21 cellular contexts compared by ENCODE assay signal in the genomic region with DNA sequence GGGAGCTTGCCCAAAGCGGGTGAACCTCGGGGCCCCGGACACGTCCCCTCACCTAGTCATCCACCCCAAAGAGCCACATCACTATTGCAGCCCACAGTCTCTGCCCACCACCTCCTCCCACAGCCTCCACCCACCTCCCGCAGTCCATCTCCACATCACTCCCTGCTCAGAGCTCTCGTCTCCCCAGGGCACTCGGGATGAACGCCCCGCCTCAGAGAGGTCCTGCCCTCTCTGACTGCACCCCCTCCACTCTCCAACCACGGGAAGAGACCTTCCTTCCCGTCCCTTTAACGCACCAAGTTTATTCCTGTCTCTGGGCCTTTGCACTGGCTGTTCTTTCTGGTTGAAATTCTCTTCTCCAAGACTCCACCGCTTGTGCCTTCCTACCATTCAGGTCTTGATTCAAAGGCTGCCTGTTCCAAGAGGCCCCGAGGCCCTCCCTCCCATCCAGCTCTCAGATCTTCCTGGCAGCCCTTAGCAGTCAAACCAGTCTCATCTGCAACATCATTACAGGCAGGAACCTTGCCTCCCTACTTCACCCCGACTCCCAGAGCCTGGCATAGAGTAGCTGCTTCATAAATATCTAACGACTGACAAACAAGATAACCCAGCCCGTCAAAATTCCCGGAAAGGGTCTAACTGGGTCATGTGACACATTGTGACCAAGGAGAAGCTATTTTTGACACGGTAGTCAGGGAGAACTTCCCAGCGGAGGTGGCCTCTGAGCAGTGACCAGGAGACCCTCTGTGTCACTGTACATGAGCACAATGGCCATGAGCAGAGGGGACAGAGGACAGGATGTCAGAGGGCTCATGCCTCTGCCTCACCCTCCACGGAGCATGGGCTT. TPM values are rescaled to one million over a fixed set of nuclear protein-coding genes. Genes with fewer than 3 reads are reported as not detected.
DNase-seq lines count a peak whose midpoint lies in the region; ATAC-seq, FAIRE-seq and TF ChIP-seq lines count a peak whose summit lies in the region.
"Had no signal": no experiment of that assay in that cellular context is flagged by ENCODE, and none has a peak within 500 bp of the region (broad histone marks: within the 10 kb centered on the region; RNA-seq: fewer than 3 reads in every experiment).

No MANE protein-coding gene starts in this region.

- FAIRE-seq in K562 (lab: Jason Lieb, UNC) (no peak), urothelium cell line (lab: Jason Lieb, UNC) (peak; percentile 20)
- FAIRE-seq: GM12892 had no signal

- DNase-seq in heart right ventricle = no peak
- no peak for DNase-seq in Right ventricle myocardium inferior (ENCODE audit: missing footprints)
- peak in 1 of 4 experiments; percentile 37 for DNase-seq in K562 (ENCODE audit: extremely low read depth in 1 of 4, low spot score in 3 of 4)
- DNase-seq in right cardiac atrium = no peak
- DNase-seq in urothelium cell line (ENCODE audit: low spot score) = no peak
- no peak for DNase-seq in iPS-NIHi7 (ENCODE audit: extremely low spot score)
- DNase-seq: 8988T, GF-D8, KG1, NCI-H1048, NCI-H1436 treated with DMSO at 0.1 percent for 48 hours, NCI-H2081, NCI-H748 treated with DMSO at 0.1 percent for 48 hours, PC-3 had no signal

- H3K4me1 ChIP-seq in heart right ventricle (peaks cover 0 to 61% (median 17%) of the 10 kb centered on the region in 9 donors), K562 (replicated peaks in 1 of 2; ENCODE audit: control insufficient read depth in 2 of 2, insufficient read depth in 2 of 2, low read length in 2 of 2) (peaks cover 7 to 31% of the 10 kb centered on the region in 2 experiments; a peak in 3 of 5 replicates), right cardiac atrium (ENCODE audit: control insufficient read depth, insufficient read depth, low read length) (peaks cover 3% of the 10 kb centered on the region)

- H3K9me3 ChIP-seq in heart right ventricle (no peaks in the 10 kb centered on the region), K562 (replicated peaks; ENCODE audit: control insufficient read depth, insufficient read depth, low read depth, low read length) (no peaks in the 10 kb centered on the region), right cardiac atrium (ENCODE audit: control insufficient read depth, low read length) (no peaks in the 10 kb centered on the region)

- peak overlapping the region in 8 of 10 donors; percentile 12 to 96 (median 88) for H3K27ac ChIP-seq in heart right ventricle
- no peak overlapping the region for H3K27ac ChIP-seq in K562 (ENCODE audit: extremely low read depth, low read depth, low read length)
- H3K27ac ChIP-seq in right cardiac atrium (ENCODE audit: low read length) = peak overlapping the region; percentile 55
- H3K27ac ChIP-seq: C4-2B, RWPE1 had no signal

- peak in 2 of 8 donors; percentile 3 to 4 for ATAC-seq in heart right ventricle
- ATAC-seq in Right ventricle myocardium inferior = no peak
- ATAC-seq in K562 = no peak; the same call in none of the 3 replicates
- no peak for ATAC-seq in right cardiac atrium
- ATAC-seq in GM18861 (IDR thresholded peaks at IDR 0.05; ENCODE audit: unreplicated experiment) = no peak
- no peak for ATAC-seq in GM21737 (IDR thresholded peaks at IDR 0.05; ENCODE audit: unreplicated experiment)
- ATAC-seq: GM23338, PC-3 had no signal

- H3K4me3 ChIP-seq in heart right ventricle = peak overlapping the region in 1 of 10 donors; percentile 19
- H3K4me3 ChIP-seq in K562 = no peak overlapping the region
- no peak overlapping the region for H3K4me3 ChIP-seq in right cardiac atrium (ENCODE audit: low read length)
- H3K4me3 ChIP-seq: GM23338 had no signal

- peak overlapping the region; percentile 18; the same call in 1 of the 2 replicates for H3K4me2 ChIP-seq in K562 (ENCODE audit: insufficient read depth, low read length)
- H3K4me2 ChIP-seq: GM23338 had no signal

- BruUV-seq in K562 (replicated peaks; lab: Mats Ljungman, UMichigan) = no TSS peak

- in situ Hi-C loops in K562 (cut with MboI) = no loop called here

- no peak overlapping the region for H2AFZ ChIP-seq in K562 (ENCODE audit: low read depth, low read length)
- H2AFZ ChIP-seq: GM23338 had no signal

- TF ChIP-seq CTCF in heart right ventricle (IDR thresholded peaks at IDR 0.05) = no peak
- no peak for TF ChIP-seq CTCF in K562 (IDR thresholded peaks at IDR 0.05 in 2 of 3, conservative IDR thresholded peaks at IDR 0.05 in 1 of 3; ENCODE audit: insufficient read depth in 2 of 3, low read depth in 1 of 3, low read length in 3 of 3)

- POLR2A ChIA-PET in K562 (lab: Yijun Ruan, JAX) = interaction anchor here (0.6 to 0.8 kb wide), 3 partner anchors 8 to 377 kb away, joined by 3 read pairs; no protein-coding TSS in a partner anchor

- no peak for TF ChIP-seq POLR2A in K562 (conservative IDR thresholded peaks at IDR 0.05)

- no peak for TF ChIP-seq RAD21 in K562 (CRISPR knock-in tag; conservative IDR thresholded peaks at IDR 0.05 in 1 of 2, IDR thresholded peaks at IDR 0.05 in 1 of 2)

- H3K9ac ChIP-seq in K562 (ENCODE audit: insufficient read depth in 1 of 2, low read depth in 2 of 2, low read length in 2 of 2) = peak overlapping the region in 1 of 2 experiments; percentile 43; a peak in 1 of 4 replicates

- H3K9me1 ChIP-seq in K562 (ENCODE audit: control insufficient read depth, insufficient read depth, low read length) = no peaks in the 10 kb centered on the region

- intact Hi-C loops in heart right ventricle (cut with DNase I) (no loop called here), Right ventricle myocardium inferior (cut with DNase I) (no loop called here), K562 (cut with micrococcal nuclease) (no loop called here), right cardiac atrium (cut with DNase I) (no loop called here)

- CTCF ChIA-PET in K562 (lab: Yijun Ruan, JAX; ENCODE audit: low intra/inter-chr PET ratio) = no interaction called here

- WGBS in heart right ventricle, 2 donors = 45 to 49% methylated on average over 21 of the region's 21 CpGs
- WGBS in K562 (ENCODE audit: insufficient coverage, low coverage, missing lambda C conversion rate) = 11% methylated on average over 19 of the region's 21 CpGs
- 46% methylated on average over 21 of the region's 21 CpGs for WGBS in right cardiac atrium

- H3K27me3 ChIP-seq in heart right ventricle (peaks cover 0 to 58% (median 11%) of the 10 kb centered on the region in 7 donors), K562 (ENCODE audit: control insufficient read depth in 2 of 2, insufficient read depth in 2 of 2, low read length in 2 of 2) (peaks cover 0 to 14% of the 10 kb centered on the region in 2 experiments; a peak in 3 of 5 replicates), right cardiac atrium (ENCODE audit: control insufficient read depth, insufficient read depth) (no peaks in the 10 kb centered on the region)

- no peak for TF ChIP-seq EP300 in K562 (IDR thresholded peaks at IDR 0.05; ENCODE audit: low read length)

- 0 out of 2 replicates have a peak, but pooled peaks cover 4% of the 10 kb centered on the region for H4K20me1 ChIP-seq in K562 (replicated peaks; ENCODE audit: control insufficient read depth, insufficient read depth, low read length)

- H3K79me2 ChIP-seq in K562 (ENCODE audit: control insufficient read depth, insufficient read depth, low read length) = no peaks in the 10 kb centered on the region

- no peaks in the 10 kb centered on the region for H3K36me3 ChIP-seq in heart right ventricle
- H3K36me3 ChIP-seq in K562 (ENCODE audit: control insufficient read depth, insufficient read depth, low read length) = no peaks in the 10 kb centered on the region

RNA-seq across cellular contexts. Expression of a gene that starts 11.1 kb away (rescaled TPM):
- total RNA-seq in heart right ventricle = 10 to 100 TPM in 9 of 10 donors, 1 to 10 TPM in 1; 4.9 to 93.3 (median 43.9) TPM
- polyA plus RNA-seq in heart right ventricle = 10 to 100 TPM in 1 of 2 donors, 1 to 10 TPM in 1; 7.6 to 19.5 TPM
- 16.0 TPM for total RNA-seq in Right ventricle myocardium inferior
- 0.23 TPM in 1 of 2 replicates, not detected in the other for total RNA-seq in K562 (2011; cell fraction: chromatin; rRNA removed; ENCODE audit: low replicate concordance)
- total RNA-seq in K562 (2011; cell fraction: nucleolus; rRNA removed) = 0.26 and 0.33 TPM in 2 replicates
- not detected in 2 replicates for total RNA-seq in K562 (2011; cell fraction: nucleoplasm; rRNA removed)
- 0.09 and 0.41 TPM in 2 replicates for total RNA-seq in K562 (2014; rRNA removed)
- not detected in 2 replicates for total RNA-seq in K562 (2014; rRNA removed; fragmentation: Illumina TruSeq; extraction: Trizol)
- not detected in 2 replicates for total RNA-seq in K562 (2015; rRNA removed; fragmentation: Illumina TruSeq; extraction: Trizol)
- total RNA-seq in K562 (2021) = 0.13 and 0.55 TPM in 2 replicates
- 0.07 and 0.18 TPM in 2 replicates for polyA plus RNA-seq in K562 (2011; rRNA removed)
- 0.13 and 0.24 TPM in 2 replicates for polyA plus RNA-seq in K562 (2011; cell fraction: cytosol; rRNA removed)
- 0.10 TPM in 2 replicates for polyA plus RNA-seq in K562 (2011; cell fraction: nucleus; rRNA removed)
- polyA plus RNA-seq in K562 (2012) = 0.07 and 0.15 TPM in 2 replicates
- polyA plus RNA-seq in K562 (2014; fragmentation: Illumina TruSeq; extraction: Trizol) = 0.07 and 0.28 TPM in 2 replicates
- polyA plus RNA-seq in K562 (2014; fragmentation: Nextera tagmentation; extraction: Ambion mirVana) = not detected
- 0.20 and 0.27 TPM in 2 replicates for polyA plus RNA-seq in K562 (2014; rRNA removed)
- polyA minus RNA-seq in K562 (2011; rRNA and poly(A)+ RNA removed) = 0.09 TPM in 1 of 2 replicates, not detected in the other
- polyA minus RNA-seq in K562 (2011; cell fraction: cytosol; rRNA and poly(A)+ RNA removed) = 0.38 TPM in 1 of 2 replicates, not detected in the other
- polyA minus RNA-seq in K562 (2011; cell fraction: nucleus; rRNA and poly(A)+ RNA removed) = 0.22 TPM in 1 of 2 replicates, not detected in the other
- total RNA-seq in right cardiac atrium = 10 to 100 TPM; 15.7 to 40.5 (median 31.3) TPM
- 40.4 TPM for polyA plus RNA-seq in right cardiac atrium
- total RNA-seq: NCI-H460, PC-3 had no signal

RNA-seq across cellular contexts. Expression of a gene that starts 24.0 kb away (rescaled TPM):
- 10 to 100 TPM in 3 of 10 donors, 1 to 10 TPM in 7; 3.4 to 12.9 (median 7.9) TPM for total RNA-seq in heart right ventricle
- 10 to 100 TPM in 1 of 2 donors, 1 to 10 TPM in 1; 9.4 to 11.5 TPM for polyA plus RNA-seq in heart right ventricle
- 4.4 TPM for total RNA-seq in Right ventricle myocardium inferior
- 28.0 and 28.7 TPM in 2 replicates for total RNA-seq in K562 (2011; cell fraction: chromatin; rRNA removed; ENCODE audit: low replicate concordance)
- 33.2 and 33.5 TPM in 2 replicates for total RNA-seq in K562 (2011; cell fraction: nucleolus; rRNA removed)
- 37.2 and 51.0 TPM in 2 replicates for total RNA-seq in K562 (2011; cell fraction: nucleoplasm; rRNA removed)
- total RNA-seq in K562 (2014; rRNA removed) = 8.8 and 10.9 TPM in 2 replicates
- 9.6 and 10.8 TPM in 2 replicates for total RNA-seq in K562 (2014; rRNA removed; fragmentation: Illumina TruSeq; extraction: Trizol)
- 7.1 and 7.4 TPM in 2 replicates for total RNA-seq in K562 (2015; rRNA removed; fragmentation: Illumina TruSeq; extraction: Trizol)
- 10.6 and 12.2 TPM in 2 replicates for total RNA-seq in K562 (2021)
- polyA plus RNA-seq in K562 (2011; rRNA removed) = 44.8 and 49.1 TPM in 2 replicates
- polyA plus RNA-seq in K562 (2011; cell fraction: cytosol; rRNA removed) = 32.6 and 47.4 TPM in 2 replicates
- polyA plus RNA-seq in K562 (2011; cell fraction: nucleus; rRNA removed) = 8.3 and 16.8 TPM in 2 replicates
- 11.4 and 20.4 TPM in 2 replicates for polyA plus RNA-seq in K562 (2012)
- polyA plus RNA-seq in K562 (2014; fragmentation: Illumina TruSeq; extraction: Trizol) = 18.7 and 23.6 TPM in 2 replicates
- polyA plus RNA-seq in K562 (2014; fragmentation: Nextera tagmentation; extraction: Ambion mirVana) = 1 to 10 TPM; 7.6 to 8.5 TPM
- 13.7 and 19.7 TPM in 2 replicates for polyA plus RNA-seq in K562 (2014; rRNA removed)
- 21.7 and 25.7 TPM in 2 replicates for polyA minus RNA-seq in K562 (2011; rRNA and poly(A)+ RNA removed)
- polyA minus RNA-seq in K562 (2011; cell fraction: cytosol; rRNA and poly(A)+ RNA removed) = 8.5 and 11.5 TPM in 2 replicates
- 4.0 and 8.4 TPM in 2 replicates for polyA minus RNA-seq in K562 (2011; cell fraction: nucleus; rRNA and poly(A)+ RNA removed)
- total RNA-seq in right cardiac atrium = 1 to 10 TPM; 5.0 to 8.3 (median 7.4) TPM
- 7.9 TPM for polyA plus RNA-seq in right cardiac atrium
